In genomic region chr13:78659450-78660110, GRCh38 we compare ENCODE assay signal across 8 cellular contexts. TPM values are rescaled to one million over a fixed set of nuclear protein-coding genes. Genes with fewer than 3 reads are reported as not detected.
A peak's percentile ranks its signal among the peaks of the same experiment; 100 is the strongest.
DNase-seq lines count a peak whose midpoint lies in the region; ATAC-seq and TF ChIP-seq lines count a peak whose summit lies in the region.

No MANE protein-coding gene starts in this region.

- H3K36me3 ChIP-seq in body of pancreas (replicated peaks in 1 of 2; ENCODE audit: insufficient read depth in 1 of 2, low read depth in 2 of 2) (no peaks in the 10 kb centered on the region), right lobe of liver (no peaks in the 10 kb centered on the region), transverse colon (no peaks in the 10 kb centered on the region)

- H3K4me1 ChIP-seq in body of pancreas (peaks cover 13% of the 10 kb centered on the region), right lobe of liver (peaks cover 0 to 10% (median 4%) of the 10 kb centered on the region in 4 donors), transverse colon (peaks cover 9 to 25% (median 12%) of the 10 kb centered on the region in 4 donors)

- DNase-seq in activated naive CD4-positive, alpha-beta T cell treated with anti-CD3 and anti-CD28 coated beads, Interleukin-2, amount 50 U/mL, for 16 hours: no peak
- DNase-seq in body of pancreas (no peak), right lobe of liver (no peak), transverse colon (no peak), HPDE6-E6E7 (ENCODE audit: extremely low spot score) (no peak), NCI-H345 (lab: John Stamatoyannopoulos, UW) (no peak), NCI-H1105 (lab: John Stamatoyannopoulos, UW) (no peak)

- in situ Hi-C loops in transverse colon (cut with MboI; ENCODE audit: low pct_ligation_motif_present in 1 of 4, low pct_unique_long_range_greater_than_20kb in 1 of 4, low sequenced_read_pairs in 3 of 4): no loop called here

- ATAC-seq in body of pancreas: no peak
- peak in 3 of 4 donors; percentile 2 to 9 (median 7) for ATAC-seq in right lobe of liver

- no peaks in the 10 kb centered on the region for H3K27me3 ChIP-seq in body of pancreas
- H3K27me3 ChIP-seq in right lobe of liver: no peaks in the 10 kb centered on the region
- no peaks in the 10 kb centered on the region for H3K27me3 ChIP-seq in transverse colon

- TF ChIP-seq EP300 in transverse colon (IDR thresholded peaks at IDR 0.05; ENCODE audit: low read depth): no peak

- H3K9me3 Mint-ChIP-seq in activated naive CD4-positive, alpha-beta T cell treated with anti-CD3 and anti-CD28 coated beads, Interleukin-2, amount 50 U/mL, for 24 hours: no peaks in the 10 kb centered on the region

- TF ChIP-seq POLR2A in body of pancreas (IDR thresholded peaks at IDR 0.05) (no peak), right lobe of liver (IDR thresholded peaks at IDR 0.05) (no peak), transverse colon (IDR thresholded peaks at IDR 0.05) (no peak)

- WGBS in body of pancreas, 2 donors: 2% methylated on average over 17 of the region's 17 CpGs
- WGBS in right lobe of liver (ENCODE audit: insufficient coverage, low coverage, low lambda C conversion rate, missing lambda C conversion rate): 6% methylated on average over 17 of the region's 17 CpGs
- WGBS in transverse colon (ENCODE audit: low coverage in 1 of 2), 2 donors: 12 to 14% methylated on average over 14 to 17 of the region's 17 CpGs

- peaks cover 11% of the 10 kb centered on the region for H3K36me3 Mint-ChIP-seq in activated naive CD4-positive, alpha-beta T cell treated with anti-CD3 and anti-CD28 coated beads, Interleukin-2, amount 50 U/mL, for 24 hours

- H3K4me1 Mint-ChIP-seq in activated naive CD4-positive, alpha-beta T cell treated with anti-CD3 and anti-CD28 coated beads, Interleukin-2, amount 50 U/mL, for 24 hours: peaks cover 40% of the 10 kb centered on the region

- no peak for TF ChIP-seq CTCF in body of pancreas (IDR thresholded peaks at IDR 0.05)
- no peak for TF ChIP-seq CTCF in right lobe of liver (IDR thresholded peaks at IDR 0.05)
- TF ChIP-seq CTCF in transverse colon (IDR thresholded peaks at IDR 0.05): no peak

- H3K27ac Mint-ChIP-seq in activated naive CD4-positive, alpha-beta T cell treated with anti-CD3 and anti-CD28 coated beads, Interleukin-2, amount 50 U/mL, for 24 hours: peak overlapping the region; percentile 100

- H3K9me3 ChIP-seq in body of pancreas: no peaks in the 10 kb centered on the region
- no peaks in the 10 kb centered on the region for H3K9me3 ChIP-seq in right lobe of liver
- H3K9me3 ChIP-seq in transverse colon: no peaks in the 10 kb centered on the region

- no peaks in the 10 kb centered on the region for H3K27me3 Mint-ChIP-seq in activated naive CD4-positive, alpha-beta T cell treated with anti-CD3 and anti-CD28 coated beads, Interleukin-2, amount 50 U/mL, for 24 hours

- H3K4me3 ChIP-seq in body of pancreas (peak overlapping the region; percentile 73 to 83), right lobe of liver (peak overlapping the region; percentile 70 to 86 (median 84)), transverse colon (peak overlapping the region; percentile 8 to 75 (median 59))

- intact Hi-C loops in body of pancreas (cut with DNase I) (no loop called here), right lobe of liver (cut with DNase I) (no loop called here), transverse colon (cut with DNase I; ENCODE audit: low total_unique reads) (no loop called here)

- H3K27ac ChIP-seq in body of pancreas: no peak overlapping the region
- H3K27ac ChIP-seq in right lobe of liver: peak overlapping the region in 1 of 3 donors; percentile 17
- H3K27ac ChIP-seq in transverse colon: peak overlapping the region in 1 of 4 donors; percentile 25

- H3K4me3 Mint-ChIP-seq in activated naive CD4-positive, alpha-beta T cell treated with anti-CD3 and anti-CD28 coated beads, Interleukin-2, amount 50 U/mL, for 24 hours: peak overlapping the region; percentile 98

RNA-seq across cellular contexts. Expression of gene OBI1, which starts 0.6 kb away (rescaled TPM):
- total RNA-seq in body of pancreas (1 to 10 TPM; 3.3 to 8.6 TPM), right lobe of liver (1 to 10 TPM; 1.7 to 3.6 (median 2.8) TPM), transverse colon (1 to 10 TPM; 2.0 to 7.9 (median 4.2) TPM)

RNA-seq across cellular contexts. Expression of gene POU4F1, which starts 56.2 kb away (rescaled TPM):
- total RNA-seq in body of pancreas: not detected
- total RNA-seq in right lobe of liver: under 1 TPM in 3 of 6 experiments, not detected in 3; 0.07 to 0.25 (median 0.19) TPM
- not detected for total RNA-seq in transverse colon
